In the genomic region with DNA sequence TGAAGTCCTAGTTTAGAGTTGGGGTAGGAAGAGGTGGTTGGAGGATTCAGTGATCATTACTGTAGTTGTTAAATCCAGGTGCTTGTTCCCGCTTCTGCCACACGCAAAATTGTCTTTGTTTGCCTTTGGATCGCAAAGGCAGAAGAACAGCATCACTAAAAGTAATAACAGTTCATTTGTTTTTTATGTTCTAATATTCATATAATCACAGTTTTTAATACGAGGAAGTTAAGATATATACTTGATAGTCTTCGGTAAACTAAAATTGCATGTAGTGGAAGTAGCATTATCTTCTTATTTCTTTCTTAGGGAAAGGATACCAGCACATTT, we compare ENCODE assay signal across 7 cellular contexts. TPM values are rescaled to one million over a fixed set of nuclear protein-coding genes. Genes with fewer than 3 reads are reported as not detected.
DNase-seq lines count a peak whose midpoint lies in the region; ATAC-seq and TF ChIP-seq lines count a peak whose summit lies in the region.

No MANE protein-coding gene starts in this region.

- H3K9me3 ChIP-seq in colonic mucosa = no peaks in the 10 kb centered on the region

- peak; percentile 2 for ATAC-seq in GM19438 (IDR thresholded peaks at IDR 0.05; ENCODE audit: low read depth, unreplicated experiment)
- ATAC-seq in HG03457 (IDR thresholded peaks at IDR 0.05; ENCODE audit: unreplicated experiment) = no peak

- POLR2A ChIA-PET in GM10248 (lab: Yijun Ruan, JAX) = no interaction called here

- H3K4me2 ChIP-seq in KMS-11 = peak overlapping the region; percentile 94

- peak overlapping the region; percentile 36 for H3K27ac ChIP-seq in KMS-11
- peak overlapping the region; percentile 82 for H3K27ac ChIP-seq in colonic mucosa

- DNase-seq in colonic mucosa (no peak), nephron progenitor cell (no peak), NCI-H187 treated with DMSO at 0.1 percent for 48 hours (lab: John Stamatoyannopoulos, UW) (no peak), GM10248 (ENCODE audit: extremely low spot score) (no peak)

- H3K4me3 ChIP-seq in KMS-11 (IDR thresholded peaks at IDR 0.05; ENCODE audit: insufficient read depth, low read depth, low read length) = peak overlapping the region; percentile 97
- H3K4me3 ChIP-seq in colonic mucosa = peak overlapping the region; percentile 89

- H2AFZ ChIP-seq in KMS-11 (ENCODE audit: low read depth) = peak overlapping the region; percentile 62; the same call in 1 of the 2 replicates

- CTCF ChIA-PET in GM10248 (lab: Yijun Ruan, JAX) = interaction anchor here (0.7 to 8.7 kb wide), 5 partner anchors 9 to 168 kb away, joined by 3 to 126 read pairs (median 3); no protein-coding TSS in a partner anchor

- H3K9ac ChIP-seq in KMS-11 (peak overlapping the region; percentile 35; the same call in 1 of the 2 replicates), colonic mucosa (ENCODE audit: low read depth in 2 of 2, low read length in 2 of 2) (peak overlapping the region; percentile 93 to 94)

- no peaks in the 10 kb centered on the region for H3K9me3 Mint-ChIP-seq in nephron progenitor cell

- H4K20me1 ChIP-seq in KMS-11 (ENCODE audit: insufficient read depth) = no peaks in the 10 kb centered on the region

- no peak for TF ChIP-seq CTCF in KMS-11 (conservative IDR thresholded peaks at IDR 0.05; ENCODE audit: low read depth, low read length)
- no peak for TF ChIP-seq CTCF in colonic mucosa (IDR thresholded peaks at IDR 0.05)
- no peak for TF ChIP-seq CTCF in nephron progenitor cell (IDR thresholded peaks at IDR 0.05)
- TF ChIP-seq CTCF in GM10248 (IDR thresholded peaks at IDR 0.05; ENCODE audit: control extremely low read depth, extremely low read depth, low read depth, missing control alignments) = no peak

- peak overlapping the region; percentile 89 for H3K27ac Mint-ChIP-seq in nephron progenitor cell

- peaks cover 74% of the 10 kb centered on the region for H3K4me1 ChIP-seq in KMS-11 (ENCODE audit: low read depth, poor library complexity, severe bottlenecking)
- peaks cover 6% of the 10 kb centered on the region for H3K4me1 ChIP-seq in colonic mucosa

- H3K27me3 Mint-ChIP-seq in nephron progenitor cell (ENCODE audit: low read depth, poor library complexity) = no peaks in the 10 kb centered on the region

- intact Hi-C loops in colonic mucosa (cut with DNase I) = loop anchor here (5.0 kb wide), 3 partner anchors 45 to 105 kb away; a partner anchor contains a TSS

- no peaks in the 10 kb centered on the region for H3K36me3 ChIP-seq in KMS-11 (ENCODE audit: insufficient read depth)
- H3K36me3 ChIP-seq in colonic mucosa = no peaks in the 10 kb centered on the region

- peaks cover 86% of the 10 kb centered on the region for H3K79me2 ChIP-seq in KMS-11 (ENCODE audit: insufficient read depth, low read depth)

- no peaks in the 10 kb centered on the region for H3K36me3 Mint-ChIP-seq in nephron progenitor cell (ENCODE audit: low read depth)

- H3K27me3 ChIP-seq in KMS-11 (ENCODE audit: insufficient read depth, low read depth) = no peaks in the 10 kb centered on the region
- H3K27me3 ChIP-seq in colonic mucosa = no peaks in the 10 kb centered on the region

- peak overlapping the region; percentile 98 for H3K4me3 Mint-ChIP-seq in nephron progenitor cell

- H3K4me1 Mint-ChIP-seq in nephron progenitor cell = peaks cover 44% of the 10 kb centered on the region

RNA-seq across cellular contexts. Expression of a gene that starts 0.4 kb away (rescaled TPM):
- total RNA-seq in colonic mucosa = 100 to 1,000 TPM; 159 to 199 TPM

RNA-seq across cellular contexts. Expression of a gene that starts 0.7 kb away (rescaled TPM):
- total RNA-seq in colonic mucosa = 10 to 100 TPM; 23.9 to 52.6 TPM

RNA-seq across cellular contexts. Expression of a gene that starts 43.8 kb away (rescaled TPM):
- total RNA-seq in colonic mucosa = 100 to 1,000 TPM in 1 of 2 donors, 10 to 100 TPM in 1; 90.1 to 126 TPM
